15 cellular contexts compared by ENCODE assay signal in the genomic region with DNA sequence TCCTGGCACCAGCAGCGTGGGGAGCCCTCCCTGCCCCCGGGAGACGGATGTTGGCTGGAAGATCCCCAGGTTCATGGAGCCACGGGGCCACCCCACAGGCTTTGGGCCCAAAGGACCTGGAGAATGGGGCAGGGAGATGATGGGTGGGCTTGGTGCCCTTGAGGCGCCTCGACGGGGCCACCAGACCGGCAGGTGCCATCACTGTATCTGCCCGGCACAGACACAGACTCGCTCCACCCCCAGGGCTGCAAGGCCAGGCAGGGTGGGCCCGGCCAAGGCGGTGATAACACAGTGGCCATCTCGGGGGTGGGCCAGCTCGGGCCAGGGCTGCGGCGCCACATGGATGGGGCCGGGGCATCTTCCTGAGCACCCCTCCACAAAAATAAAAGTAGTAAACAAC. TPM values are rescaled to one million over a fixed set of nuclear protein-coding genes. Genes with fewer than 3 reads are reported as not detected.
DNase-seq lines count a peak whose midpoint lies in the region; ATAC-seq and TF ChIP-seq lines count a peak whose summit lies in the region.
"Had no signal": no experiment of that assay in that cellular context is flagged by ENCODE, and none has a peak within 500 bp of the region (broad histone marks: within the 10 kb centered on the region; RNA-seq: fewer than 3 reads in every experiment).

No MANE protein-coding gene starts in this region.

- H3K14ac ChIP-seq in neuronal stem cell (ENCODE audit: low read length): no peak overlapping the region

- H3K36me3 ChIP-seq in right atrium auricular region: no peaks in the 10 kb centered on the region
- no peaks in the 10 kb centered on the region for H3K36me3 ChIP-seq in colonic mucosa
- peaks cover 0 to 3% of the 10 kb centered on the region in 2 donors for H3K36me3 ChIP-seq in neuronal stem cell (replicated peaks in 1 of 2; ENCODE audit: control insufficient read depth in 2 of 2, insufficient read depth in 2 of 2, low read length in 2 of 2)
- no peaks in the 10 kb centered on the region for H3K36me3 ChIP-seq in gastroesophageal sphincter

- H3K27ac ChIP-seq in right atrium auricular region: no peak overlapping the region
- H3K27ac ChIP-seq in colonic mucosa: no peak overlapping the region
- H3K27ac ChIP-seq in neuronal stem cell (replicated peaks; ENCODE audit: low read length): no peak overlapping the region
- no peak overlapping the region for H3K27ac ChIP-seq in gastroesophageal sphincter
- H3K27ac ChIP-seq: KMS-11 had no signal

- H2BK5ac ChIP-seq in neuronal stem cell (ENCODE audit: low read length): peak overlapping the region; percentile 83

- H4K8ac ChIP-seq in neuronal stem cell (ENCODE audit: low read depth, low read length): no peak overlapping the region

- H3K9ac ChIP-seq in colonic mucosa (ENCODE audit: low read depth in 2 of 2, low read length in 2 of 2): no peak overlapping the region
- H3K9ac ChIP-seq in neuronal stem cell (ENCODE audit: low read depth, low read length, poor library complexity): peak overlapping the region; percentile 46
- H3K9ac ChIP-seq: KMS-11 had no signal

- H3K27me3 ChIP-seq in right atrium auricular region (no peaks in the 10 kb centered on the region), colonic mucosa (no peaks in the 10 kb centered on the region), neuronal stem cell (ENCODE audit: control insufficient read depth in 3 of 3, insufficient read depth in 3 of 3, low read depth in 1 of 3, low read length in 3 of 3) (peaks cover 0 to 4% (median 0%) of the 10 kb centered on the region in 3 experiments), gastroesophageal sphincter (peaks cover 32% of the 10 kb centered on the region)

- TF ChIP-seq CTCF in right atrium auricular region (IDR thresholded peaks at IDR 0.05): no peak
- TF ChIP-seq CTCF in colonic mucosa (IDR thresholded peaks at IDR 0.05): peak; percentile 2
- TF ChIP-seq CTCF in gastroesophageal sphincter (IDR thresholded peaks at IDR 0.05): no peak

- H3K9me3 ChIP-seq in right atrium auricular region (no peaks in the 10 kb centered on the region), colonic mucosa (no peaks in the 10 kb centered on the region), neuronal stem cell (replicated peaks in 1 of 2; ENCODE audit: control insufficient read depth in 2 of 2, insufficient read depth in 1 of 2, low read depth in 1 of 2, low read length in 2 of 2) (peaks cover 0 to 6% of the 10 kb centered on the region in 2 donors), gastroesophageal sphincter (no peaks in the 10 kb centered on the region)

- peak overlapping the region; percentile 74 for H2BK120ac ChIP-seq in neuronal stem cell (ENCODE audit: low read depth, low read length)

- peak overlapping the region; percentile 14 for H2BK12ac ChIP-seq in neuronal stem cell (ENCODE audit: low read length)

- H4K91ac ChIP-seq in neuronal stem cell (ENCODE audit: low read depth, low read length, poor library complexity): no peak overlapping the region

- DNase-seq in left cardiac atrium (peak; percentile 16), right atrium auricular region (ENCODE audit: low spot score) (no peak), colonic mucosa (peak; percentile 21), neuronal stem cell (ENCODE audit: low spot score) (no peak), NCI-H2107 treated with DMSO at 0.1 percent for 48 hours (lab: John Stamatoyannopoulos, UW; ENCODE audit: unreplicated experiment) (no peak)
- no peak for DNase-seq in stimulated activated CD4-positive, alpha-beta T cell treated with anti-CD3 and anti-CD28 coated beads, Interleukin-4, amount 100 ng/mL, for 4 hours
- DNase-seq: NCI-H1048, NCI-H2081 treated with DMSO at 0.1 percent for 48 hours, NCI-H2227 treated with DMSO at 0.1 percent for 48 hours, NCI-H524 had no signal

- peak overlapping the region; percentile 44 for H3K23ac ChIP-seq in neuronal stem cell (ENCODE audit: low read depth, low read length, poor library complexity)

- H3K4me1 ChIP-seq in right atrium auricular region: peaks cover 0 to 55% of the 10 kb centered on the region in 2 donors
- H3K4me1 ChIP-seq in colonic mucosa: peaks cover 38% of the 10 kb centered on the region
- peaks cover 21 to 33% of the 10 kb centered on the region in 2 donors for H3K4me1 ChIP-seq in neuronal stem cell (ENCODE audit: control insufficient read depth in 2 of 2, insufficient read depth in 1 of 2, low read depth in 1 of 2, low read length in 2 of 2)
- H3K4me1 ChIP-seq in gastroesophageal sphincter: peaks cover 0 to 49% (median 18%) of the 10 kb centered on the region in 3 donors

- ATAC-seq in left cardiac atrium: no peak
- ATAC-seq in HG03139 (IDR thresholded peaks at IDR 0.05; ENCODE audit: unreplicated experiment): no peak
- ATAC-seq in gastroesophageal sphincter: no peak
- ATAC-seq: Panc1, Right ventricle myocardium inferior had no signal

- peak overlapping the region; percentile 100 for H2BK15ac ChIP-seq in neuronal stem cell (ENCODE audit: low read length)

- H3K4ac ChIP-seq in neuronal stem cell (ENCODE audit: low read length): no peak overlapping the region

- H3K4me3 ChIP-seq in right atrium auricular region (no peak overlapping the region), colonic mucosa (no peak overlapping the region), neuronal stem cell (ENCODE audit: low read length in 2 of 2) (no peak overlapping the region), gastroesophageal sphincter (no peak overlapping the region)

- intact Hi-C loops in left cardiac atrium (cut with DNase I) (loop anchor here (10.0 kb wide), 2 partner anchors 53 to 83 kb away; partner anchors contain the start of gene NOTCH1 (in 1 of the 2)), colonic mucosa (cut with DNase I) (loop anchor here (10.0 kb wide), 1 partner anchor 83 kb away; the partner anchor contains the start of gene NOTCH1)

- no peak for TF ChIP-seq EP300 in gastroesophageal sphincter (IDR thresholded peaks at IDR 0.05)

- H2AK5ac ChIP-seq in neuronal stem cell (ENCODE audit: low read depth, low read length): peak overlapping the region; percentile 99

- no peak overlapping the region for H2AFZ ChIP-seq in neuronal stem cell (ENCODE audit: low read length)

- no peak for TF ChIP-seq POLR2A in gastroesophageal sphincter (IDR thresholded peaks at IDR 0.05)

- peak overlapping the region; percentile 44 for H3K18ac ChIP-seq in neuronal stem cell (ENCODE audit: low read length)

- no peaks in the 10 kb centered on the region for H3K79me1 ChIP-seq in neuronal stem cell (ENCODE audit: low read depth, low read length)

- no CpG with 5 or more reads among the region's 17 CpGs for WGBS in neuronal stem cell (ENCODE audit: extremely low coverage in 2 of 2, insufficient read length in 2 of 2, insufficient replicate concordance in 1 of 2), 2 donors
- 79% methylated on average over 7 of the region's 17 CpGs; no CpG with 5 or more reads in 1 of the 2 donors for WGBS in gastroesophageal sphincter (ENCODE audit: low coverage in 1 of 2), 2 donors

- no peak overlapping the region for H3K4me2 ChIP-seq in neuronal stem cell (ENCODE audit: insufficient read depth, low read length, poor library complexity, severe bottlenecking)
- H3K4me2 ChIP-seq: KMS-11 had no signal

RNA-seq across cellular contexts. Expression of gene EGFL7, which starts 35.0 kb away (rescaled TPM):
- total RNA-seq in left cardiac atrium: 100 to 1,000 TPM in 1 of 2 donors, 10 to 100 TPM in 1; 86.6 to 138 TPM
- 100 to 1,000 TPM; 114 to 120 TPM for total RNA-seq in right atrium auricular region
- 10 to 100 TPM; 17.3 to 28.4 TPM for total RNA-seq in colonic mucosa
- polyA plus RNA-seq in neuronal stem cell (2013, experiment 1 of 2): 33.1 TPM
- 32.0 TPM for polyA plus RNA-seq in neuronal stem cell (2013, experiment 2 of 2)
- 10 to 100 TPM; 38.8 to 81.0 (median 56.4) TPM for total RNA-seq in gastroesophageal sphincter

RNA-seq across cellular contexts. Expression of gene AGPAT2, which starts 59.6 kb away (rescaled TPM):
- 100 to 1,000 TPM; 154 TPM for total RNA-seq in left cardiac atrium
- total RNA-seq in right atrium auricular region: 10 to 100 TPM; 71.9 to 81.9 TPM
- total RNA-seq in colonic mucosa: 100 to 1,000 TPM; 197 to 372 TPM
- polyA plus RNA-seq in neuronal stem cell (2013, experiment 1 of 2): 3.7 TPM
- 3.5 TPM for polyA plus RNA-seq in neuronal stem cell (2013, experiment 2 of 2)
- total RNA-seq in gastroesophageal sphincter: 10 to 100 TPM; 28.8 to 43.6 (median 38.4) TPM

Comparison
In these comparisons a context has a peak if more than half of its experiments do, and no peak if none do; other contexts are left out.
1. DNase-seq: peak in left cardiac atrium (single experiment) and colonic mucosa (single experiment); none in right atrium auricular region (single experiment), neuronal stem cell (single experiment), NCI-H2107 treated with DMSO at 0.1 percent for 48 hours (single experiment) and stimulated activated CD4-positive, alpha-beta T cell treated with anti-CD3 and anti-CD28 coated beads, Interleukin-4, amount 100 ng/mL, for 4 hours (0 of 2).